In the genomic region with DNA sequence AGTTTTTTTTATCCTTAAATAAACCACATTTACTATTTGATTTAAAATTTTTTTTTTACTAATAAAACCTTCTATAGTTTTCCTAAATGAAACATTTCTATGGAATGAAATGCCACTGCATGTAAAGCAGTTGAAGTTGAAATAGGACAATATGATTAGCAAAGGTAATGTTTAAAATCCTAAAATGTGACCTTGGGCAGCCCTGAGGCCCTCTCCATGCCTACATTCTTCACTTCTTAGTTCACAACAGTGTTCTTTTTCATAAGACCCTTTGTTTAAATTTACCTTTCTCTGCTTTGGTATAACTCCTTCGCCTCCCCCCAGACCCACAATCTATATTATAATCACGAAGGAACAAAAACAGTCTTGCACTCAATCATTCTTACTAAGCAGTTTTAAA, we compare ENCODE assay signal across 8 cellular contexts.
A peak's percentile ranks its signal among the peaks of the same experiment; 100 is the strongest.
DNase-seq lines count a peak whose midpoint lies in the region; ATAC-seq and TF ChIP-seq lines count a peak whose summit lies in the region.
"Had no signal": no experiment of that assay in that cellular context is flagged by ENCODE, and none has a peak within 500 bp of the region (broad histone marks: within the 10 kb centered on the region; RNA-seq: fewer than 3 reads in every experiment).

No MANE protein-coding gene starts in this region.

- no peak for TF ChIP-seq CTCF in MM.1S (IDR thresholded peaks at IDR 0.05; ENCODE audit: low read length)

- H3K27me3 ChIP-seq in MM.1S (replicated peaks; ENCODE audit: insufficient read depth, low read length) (no peaks in the 10 kb centered on the region), layer of hippocampus (ENCODE audit: control insufficient read depth, insufficient read depth, low read length) (no peaks in the 10 kb centered on the region), stomach smooth muscle (ENCODE audit: control insufficient read depth in 1 of 2, insufficient read depth in 2 of 2, low read length in 2 of 2) (no peaks in the 10 kb centered on the region)

- no peak overlapping the region for H2AFZ ChIP-seq in MM.1S (ENCODE audit: low read length)

- H3K79me2 ChIP-seq in MM.1S (ENCODE audit: low read length): no peaks in the 10 kb centered on the region

- H3K9ac ChIP-seq in MM.1S (ENCODE audit: low read length) (no peak overlapping the region), stomach smooth muscle (ENCODE audit: low read length in 2 of 2) (peak overlapping the region; percentile 68 to 75)

- H3K4me2 ChIP-seq in MM.1S (ENCODE audit: low read depth, low read length): 0 out of 2 replicates have a peak overlapping the region, but pooled peaks have one; percentile 82

- no peak overlapping the region for H3K27ac ChIP-seq in MM.1S (ENCODE audit: low read length)
- peak overlapping the region; percentile 91 for H3K27ac ChIP-seq in angular gyrus (ENCODE audit: low read depth, low read length)
- peak overlapping the region; percentile 14 for H3K27ac ChIP-seq in layer of hippocampus (ENCODE audit: low read depth, low read length)
- peak overlapping the region; percentile 87 for H3K27ac ChIP-seq in stomach smooth muscle (ENCODE audit: low read length)

- DNase-seq in MM.1S (no peak), HuH-7 (ENCODE audit: low spot score) (no peak)
- DNase-seq: activated B cell treated with CpG ODN at 0.5 μM for 24 hours had no signal

- H4K20me1 ChIP-seq in MM.1S (ENCODE audit: insufficient read depth, low read length): no peaks in the 10 kb centered on the region

- H3K9me3 ChIP-seq in MM.1S (replicated peaks; ENCODE audit: insufficient read depth, low read length): no peaks in the 10 kb centered on the region
- no peaks in the 10 kb centered on the region for H3K9me3 ChIP-seq in stomach smooth muscle (ENCODE audit: control insufficient read depth in 2 of 2, low read length in 2 of 2)

- no peaks in the 10 kb centered on the region for H3K9me2 ChIP-seq in MM.1S (replicated peaks; ENCODE audit: insufficient read depth, low read length)

- H3K4me1 ChIP-seq in MM.1S (ENCODE audit: low read length) (peaks cover 14% of the 10 kb centered on the region; the same call in 1 of the 2 replicates), stomach smooth muscle (ENCODE audit: control insufficient read depth, insufficient read depth, low read length) (peaks cover 16% of the 10 kb centered on the region)

- H3F3A ChIP-seq in MM.1S (ENCODE audit: insufficient read depth, low read length): peaks cover 22% of the 10 kb centered on the region

- H3K4me3 ChIP-seq in MM.1S (ENCODE audit: low read length): no peak overlapping the region
- peak overlapping the region; percentile 76 to 92 for H3K4me3 ChIP-seq in stomach smooth muscle (ENCODE audit: low read length in 2 of 2)

- H3K36me3 ChIP-seq in MM.1S (replicated peaks; ENCODE audit: insufficient read depth, low read length) (no peaks in the 10 kb centered on the region), stomach smooth muscle (ENCODE audit: control insufficient read depth in 2 of 2, insufficient read depth in 2 of 2, low read length in 2 of 2) (no peaks in the 10 kb centered on the region)

- no peak for ATAC-seq in GM21381 (IDR thresholded peaks at IDR 0.05; ENCODE audit: unreplicated experiment)
- ATAC-seq in HG03135 (IDR thresholded peaks at IDR 0.05; ENCODE audit: unreplicated experiment): no peak
